1 cellular context compared by ENCODE assay signal in the genomic region with DNA sequence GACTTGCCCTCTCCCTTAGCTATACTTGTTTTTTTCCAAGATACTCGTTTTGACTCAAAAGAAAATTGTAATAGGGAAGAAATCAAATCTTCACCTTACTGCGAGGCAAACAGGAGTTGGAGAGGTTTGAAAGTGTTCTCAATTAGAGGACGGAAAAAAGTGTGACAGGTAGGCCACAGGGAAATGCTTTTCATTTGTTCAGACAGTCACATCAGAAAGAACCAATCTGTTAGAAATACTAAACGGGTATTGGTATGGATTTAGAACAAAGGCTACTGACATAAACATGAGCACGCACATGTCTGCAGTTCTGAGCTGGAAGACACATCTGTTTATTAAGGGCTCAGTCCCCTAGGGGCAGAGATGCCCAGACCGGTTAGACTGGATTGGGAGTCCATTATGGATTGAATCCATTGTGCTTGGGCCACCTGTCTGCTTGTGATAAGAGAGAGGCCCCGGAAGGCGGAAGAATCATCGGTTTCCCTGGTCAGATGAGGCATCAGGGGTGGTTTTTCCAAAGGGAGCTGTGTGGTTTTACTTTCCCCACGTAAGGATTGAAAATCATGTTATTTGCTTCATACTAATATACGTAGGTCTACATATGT.
A peak's percentile ranks its signal among the peaks of the same experiment; 100 is the strongest.
TF ChIP-seq lines count a peak whose summit lies in the region.

No MANE protein-coding gene starts in this region.

TF ChIP-seq in K562, 482 proteins besides CTCF, POLR2A, EP300 and RAD21 (continued from another document):
- TF ChIP-seq TAF1 (IDR thresholded peaks at IDR 0.05; ENCODE audit: control insufficient read depth, extremely low read depth, insufficient read depth, low read length, severe bottlenecking) (peak; percentile 13), TRIM24 (IDR thresholded peaks at IDR 0.05) (0 out of 4 replicates have a peak, but pooled peaks of 1 of the 2 experiments have one; percentile 29), L3MBTL2 (IDR thresholded peaks at IDR 0.05) (peak; percentile 68), MCM3 (IDR thresholded peaks at IDR 0.05) (no peak), ID3 (CRISPR knock-in tag; IDR thresholded peaks at IDR 0.05) (no peak), ID3 (tag; IDR thresholded peaks at IDR 0.05) (0 out of 2 replicates have a peak, but pooled peaks have one; percentile 47), NFE2 (IDR thresholded peaks at IDR 0.05; ENCODE audit: low read depth) (no peak), CREB3 (tag; conservative IDR thresholded peaks at IDR 0.05; ENCODE audit: low read depth) (peak; percentile 26; the same call in 1 of the 2 replicates), U2AF2 (optimal IDR thresholded peaks at IDR 0.05; ENCODE audit: low read depth, low read length) (no peak), HDAC3 (IDR thresholded peaks at IDR 0.05; ENCODE audit: borderline replicate concordance, partially characterized antibody) (peak; percentile 16), PHTF2 (CRISPR knock-in tag; IDR thresholded peaks at IDR 0.05) (no peak), RNF2 (IDR thresholded peaks at IDR 0.05) (peak; percentile 46; the same call in 1 of the 2 replicates), MIER1 (IDR thresholded peaks at IDR 0.05; ENCODE audit: low read depth) (no peak), CBX5 (IDR thresholded peaks at IDR 0.05; ENCODE audit: borderline replicate concordance, low read depth) (no peak), GTF2A2 (tag; IDR thresholded peaks at IDR 0.05) (0 out of 2 replicates have a peak, but pooled peaks have one; percentile 31), HDAC8 (tag; IDR thresholded peaks at IDR 0.05) (no peak), RBM14 (IDR thresholded peaks at IDR 0.05; ENCODE audit: borderline replicate concordance, insufficient read depth, low read depth, low read length) (no peak), ZSCAN32 (CRISPR knock-in tag; IDR thresholded peaks at IDR 0.05) (no peak; the same call in 1 of the 2 replicates), PBX2 (CRISPR knock-in tag; IDR thresholded peaks at IDR 0.05; ENCODE audit: low read depth) (no peak), PBX2 (tag; conservative IDR thresholded peaks at IDR 0.05; ENCODE audit: low read depth) (no peak), CBFA2T3 (IDR thresholded peaks at IDR 0.05) (peak; percentile 85), ETS2 (tag; IDR thresholded peaks at IDR 0.05; ENCODE audit: borderline replicate concordance, poor library complexity, severe bottlenecking) (no peak), KDM4B (IDR thresholded peaks at IDR 0.05; ENCODE audit: borderline replicate concordance in 2 of 2, low read depth in 1 of 2) (no peak), CREM (IDR thresholded peaks at IDR 0.05; ENCODE audit: low read depth) (peak; percentile 51), ZNF24 (IDR thresholded peaks at IDR 0.05) (no peak)
- TF ChIP-seq, protein P1, sequence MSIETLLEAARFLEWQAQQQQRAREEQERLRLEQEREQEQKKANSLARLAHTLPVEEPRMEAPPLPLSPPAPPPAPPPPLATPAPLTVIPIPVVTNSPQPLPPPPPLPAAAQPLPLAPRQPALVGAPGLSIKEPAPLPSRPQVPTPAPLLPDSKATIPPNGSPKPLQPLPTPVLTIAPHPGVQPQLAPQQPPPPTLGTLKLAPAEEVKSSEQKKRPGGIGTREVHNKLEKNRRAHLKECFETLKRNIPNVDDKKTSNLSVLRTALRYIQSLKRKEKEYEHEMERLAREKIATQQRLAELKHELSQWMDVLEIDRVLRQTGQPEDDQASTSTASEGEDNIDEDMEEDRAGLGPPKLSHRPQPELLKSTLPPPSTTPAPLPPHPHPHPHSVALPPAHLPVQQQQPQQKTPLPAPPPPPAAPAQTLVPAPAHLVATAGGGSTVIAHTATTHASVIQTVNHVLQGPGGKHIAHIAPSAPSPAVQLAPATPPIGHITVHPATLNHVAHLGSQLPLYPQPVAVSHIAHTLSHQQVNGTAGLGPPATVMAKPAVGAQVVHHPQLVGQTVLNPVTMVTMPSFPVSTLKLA (conservative IDR thresholded peaks at IDR 0.05) = 0 out of 4 replicates have a peak, but pooled peaks of 1 of the 2 experiments have one; percentile 35
- TF ChIP-seq, protein P2, sequence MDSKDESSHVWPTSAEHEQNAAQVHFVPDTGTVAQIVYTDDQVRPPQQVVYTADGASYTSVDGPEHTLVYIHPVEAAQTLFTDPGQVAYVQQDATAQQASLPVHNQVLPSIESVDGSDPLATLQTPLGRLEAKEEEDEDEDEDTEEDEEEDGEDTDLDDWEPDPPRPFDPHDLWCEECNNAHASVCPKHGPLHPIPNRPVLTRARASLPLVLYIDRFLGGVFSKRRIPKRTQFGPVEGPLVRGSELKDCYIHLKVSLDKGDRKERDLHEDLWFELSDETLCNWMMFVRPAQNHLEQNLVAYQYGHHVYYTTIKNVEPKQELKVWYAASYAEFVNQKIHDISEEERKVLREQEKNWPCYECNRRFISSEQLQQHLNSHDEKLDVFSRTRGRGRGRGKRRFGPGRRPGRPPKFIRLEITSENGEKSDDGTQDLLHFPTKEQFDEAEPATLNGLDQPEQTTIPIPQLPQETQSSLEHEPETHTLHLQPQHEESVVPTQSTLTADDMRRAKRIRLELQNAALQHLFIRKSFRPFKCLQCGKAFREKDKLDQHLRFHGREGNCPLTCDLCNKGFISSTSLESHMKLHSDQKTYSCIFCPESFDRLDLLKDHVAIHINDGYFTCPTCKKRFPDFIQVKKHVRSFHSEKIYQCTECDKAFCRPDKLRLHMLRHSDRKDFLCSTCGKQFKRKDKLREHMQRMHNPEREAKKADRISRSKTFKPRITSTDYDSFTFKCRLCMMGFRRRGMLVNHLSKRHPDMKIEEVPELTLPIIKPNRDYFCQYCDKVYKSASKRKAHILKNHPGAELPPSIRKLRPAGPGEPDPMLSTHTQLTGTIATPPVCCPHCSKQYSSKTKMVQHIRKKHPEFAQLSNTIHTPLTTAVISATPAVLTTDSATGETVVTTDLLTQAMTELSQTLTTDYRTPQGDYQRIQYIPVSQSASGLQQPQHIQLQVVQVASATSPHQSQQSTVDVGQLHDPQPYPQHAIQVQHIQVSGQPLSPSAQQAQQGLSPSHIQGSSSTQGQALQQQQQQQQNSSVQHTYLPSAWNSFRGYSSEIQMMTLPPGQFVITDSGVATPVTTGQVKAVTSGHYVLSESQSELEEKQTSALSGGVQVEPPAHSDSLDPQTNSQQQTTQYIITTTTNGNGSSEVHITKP (IDR thresholded peaks at IDR 0.05; ENCODE audit: partially characterized antibody) = peak; percentile 3
- TF ChIP-seq, protein P3, sequence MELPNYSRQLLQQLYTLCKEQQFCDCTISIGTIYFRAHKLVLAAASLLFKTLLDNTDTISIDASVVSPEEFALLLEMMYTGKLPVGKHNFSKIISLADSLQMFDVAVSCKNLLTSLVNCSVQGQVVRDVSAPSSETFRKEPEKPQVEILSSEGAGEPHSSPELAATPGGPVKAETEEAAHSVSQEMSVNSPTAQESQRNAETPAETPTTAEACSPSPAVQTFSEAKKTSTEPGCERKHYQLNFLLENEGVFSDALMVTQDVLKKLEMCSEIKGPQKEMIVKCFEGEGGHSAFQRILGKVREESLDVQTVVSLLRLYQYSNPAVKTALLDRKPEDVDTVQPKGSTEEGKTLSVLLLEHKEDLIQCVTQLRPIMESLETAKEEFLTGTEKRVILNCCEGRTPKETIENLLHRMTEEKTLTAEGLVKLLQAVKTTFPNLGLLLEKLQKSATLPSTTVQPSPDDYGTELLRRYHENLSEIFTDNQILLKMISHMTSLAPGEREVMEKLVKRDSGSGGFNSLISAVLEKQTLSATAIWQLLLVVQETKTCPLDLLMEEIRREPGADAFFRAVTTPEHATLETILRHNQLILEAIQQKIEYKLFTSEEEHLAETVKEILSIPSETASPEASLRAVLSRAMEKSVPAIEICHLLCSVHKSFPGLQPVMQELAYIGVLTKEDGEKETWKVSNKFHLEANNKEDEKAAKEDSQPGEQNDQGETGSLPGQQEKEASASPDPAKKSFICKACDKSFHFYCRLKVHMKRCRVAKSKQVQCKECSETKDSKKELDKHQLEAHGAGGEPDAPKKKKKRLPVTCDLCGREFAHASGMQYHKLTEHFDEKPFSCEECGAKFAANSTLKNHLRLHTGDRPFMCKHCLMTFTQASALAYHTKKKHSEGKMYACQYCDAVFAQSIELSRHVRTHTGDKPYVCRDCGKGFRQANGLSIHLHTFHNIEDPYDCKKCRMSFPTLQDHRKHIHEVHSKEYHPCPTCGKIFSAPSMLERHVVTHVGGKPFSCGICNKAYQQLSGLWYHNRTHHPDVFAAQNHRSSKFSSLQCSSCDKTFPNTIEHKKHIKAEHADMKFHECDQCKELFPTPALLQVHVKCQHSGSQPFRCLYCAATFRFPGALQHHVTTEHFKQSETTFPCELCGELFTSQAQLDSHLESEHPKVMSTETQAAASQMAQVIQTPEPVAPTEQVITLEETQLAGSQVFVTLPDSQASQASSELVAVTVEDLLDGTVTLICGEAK (IDR thresholded peaks at IDR 0.05) = 0 out of 2 replicates have a peak, but pooled peaks have one; percentile 44
- TF ChIP-seq, protein P3 (CRISPR knock-in tag; IDR thresholded peaks at IDR 0.05) = no peak
